20 cellular contexts compared by ENCODE assay signal in the genomic region with DNA sequence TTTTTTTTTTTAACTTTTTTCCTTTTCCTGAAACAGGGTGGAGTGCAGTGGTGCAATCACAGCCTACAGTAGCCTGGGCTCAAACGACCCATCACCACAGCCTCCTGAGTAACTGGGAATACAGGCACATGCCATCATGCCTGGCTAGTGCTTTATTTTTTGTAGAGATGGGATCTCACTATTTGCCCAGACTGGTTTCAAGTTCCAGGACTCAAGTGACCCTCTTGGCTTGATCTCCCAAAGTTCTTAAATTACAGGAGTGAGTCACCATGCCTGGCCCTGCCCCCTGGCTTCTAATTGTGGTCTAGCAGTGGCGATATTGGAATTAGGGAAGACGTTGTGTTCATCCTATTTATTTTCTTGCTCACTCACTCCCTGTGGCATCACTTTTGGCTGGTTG.
DNase-seq lines count a peak whose midpoint lies in the region; ATAC-seq, FAIRE-seq and TF ChIP-seq lines count a peak whose summit lies in the region.
"Had no signal": no experiment of that assay in that cellular context is flagged by ENCODE, and none has a peak within 500 bp of the region (broad histone marks: within the 10 kb centered on the region; RNA-seq: fewer than 3 reads in every experiment).

No MANE protein-coding gene starts in this region.

- H3K9me3 Mint-ChIP-seq in GM23338 (peaks cover 40% of the 10 kb centered on the region), osteocyte (ENCODE audit: unreplicated experiment) (peaks cover 24% of the 10 kb centered on the region)

- H3K27ac ChIP-seq in GM23338 (ENCODE audit: low read depth) (no peak overlapping the region), brain microvascular endothelial cell (no peak overlapping the region), HepG2 (ENCODE audit: extremely low read length, insufficient read depth, low read length) (no peak overlapping the region)
- H3K27ac ChIP-seq: epithelial cell of prostate, right atrium auricular region, upper lobe of right lung had no signal

- BruUV-seq in HepG2 (replicated peaks; lab: Mats Ljungman, UMichigan): no TSS peak

- POLR2A ChIA-PET in HepG2 (lab: Yijun Ruan, JAX): no interaction called here

- DNase-seq in GM23338 (ENCODE audit: low spot score) (peak; percentile 37), NCI-H2029 treated with DMSO at 0.1 percent for 48 hours (lab: John Stamatoyannopoulos, UW) (peak; percentile 61), brain microvascular endothelial cell (peak; percentile 55), osteocyte (ENCODE audit: extremely low spot score, unreplicated experiment) (no peak), occipital lobe (lab: John Stamatoyannopoulos, UW) (no peak), NCI-H69 (lab: John Stamatoyannopoulos, UW) (no peak), HepG2 (ENCODE audit: low spot score) (no peak)
- DNase-seq: activated naive CD8-positive, alpha-beta T cell treated with anti-CD3 and anti-CD28 coated beads, Interleukin-2, amount 10 ng/mL, durations not matched to agents 7 days and 5 days; CD4-positive, CD25-positive, alpha-beta regulatory T cell; MM.1S; naive thymus-derived CD4-positive, alpha-beta T cell; NCI-H2107; stimulated activated CD4-positive, alpha-beta T cell treated with anti-CD3 and anti-CD28 coated beads, Interleukin-2, amount 100 ng/mL, for 24 hours; upper lobe of right lung had no signal

- H3K4me1 Mint-ChIP-seq in GM23338 (no peaks in the 10 kb centered on the region), osteocyte (ENCODE audit: unreplicated experiment) (peaks cover 5% of the 10 kb centered on the region)
- H3K4me1 Mint-ChIP-seq: activated naive CD8-positive, alpha-beta T cell treated with anti-CD3 and anti-CD28 coated beads, Interleukin-2, amount 10 ng/mL, durations not matched to agents 7 days and 5 days; CD4-positive, CD25-positive, alpha-beta regulatory T cell; naive thymus-derived CD4-positive, alpha-beta T cell had no signal

- H3K27me3 ChIP-seq in GM23338 (ENCODE audit: insufficient read depth): no peaks in the 10 kb centered on the region
- H3K27me3 ChIP-seq in brain microvascular endothelial cell (replicated peaks): no peaks in the 10 kb centered on the region
- no peaks in the 10 kb centered on the region for H3K27me3 ChIP-seq in HepG2 (ENCODE audit: control insufficient read depth in 1 of 2, insufficient read depth in 2 of 2, low read length in 2 of 2)
- H3K27me3 ChIP-seq: right atrium auricular region, upper lobe of right lung had no signal

- H3K27me3 Mint-ChIP-seq in GM23338 (ENCODE audit: insufficient read depth, low read depth, poor library complexity) (no peaks in the 10 kb centered on the region), osteocyte (ENCODE audit: unreplicated experiment) (peaks cover 3% of the 10 kb centered on the region)
- H3K27me3 Mint-ChIP-seq: activated naive CD8-positive, alpha-beta T cell treated with anti-CD3 and anti-CD28 coated beads, Interleukin-2, amount 10 ng/mL, durations not matched to agents 7 days and 5 days; CD4-positive, CD25-positive, alpha-beta regulatory T cell; naive thymus-derived CD4-positive, alpha-beta T cell had no signal

- H4K20me1 ChIP-seq in GM23338 (replicated peaks; ENCODE audit: insufficient read depth) (no peaks in the 10 kb centered on the region), HepG2 (ENCODE audit: insufficient read depth, low read length) (no peaks in the 10 kb centered on the region)

- intact Hi-C loops in HepG2 (cut with micrococcal nuclease; ENCODE audit: unreplicated experiment): no loop called here

- ATAC-seq in GM23338: no peak
- no peak for ATAC-seq in HepG2
- ATAC-seq: activated CD4-positive, CD25-positive, alpha-beta regulatory T cell treated with anti-CD3 and anti-CD28 coated beads, Interleukin-2, amount 50 U/mL, for 24 hours; naive thymus-derived CD4-positive, alpha-beta T cell; upper lobe of right lung had no signal

- CTCF ChIA-PET in HepG2 (lab: Yijun Ruan, JAX; ENCODE audit: low intra/inter-chr PET ratio, low total read pairs): no interaction called here

- no peak for TF ChIP-seq EP300 in HepG2 (IDR thresholded peaks at IDR 0.05; ENCODE audit: low read depth in 2 of 2, low read length in 2 of 2)
- TF ChIP-seq EP300 in HepG2 (CRISPR knock-in tag; IDR thresholded peaks at IDR 0.05; ENCODE audit: borderline replicate concordance): no peak

- H2AFZ ChIP-seq in GM23338 (no peak overlapping the region), HepG2 (ENCODE audit: low read length) (no peak overlapping the region)

- 0% methylated on average over 3 of the region's 3 CpGs for WGBS in HepG2 (ENCODE audit: low lambda C conversion rate)

- no peak overlapping the region for H3K4me2 ChIP-seq in GM23338
- no peak overlapping the region for H3K4me2 ChIP-seq in HepG2 (ENCODE audit: low read depth, low read length)

- no peaks in the 10 kb centered on the region for H3K9me3 ChIP-seq in HepG2 (ENCODE audit: low read length)
- H3K9me3 ChIP-seq: right atrium auricular region, upper lobe of right lung had no signal

- no peak overlapping the region for H3K27ac Mint-ChIP-seq in GM23338
- no peak overlapping the region for H3K27ac Mint-ChIP-seq in osteocyte (ENCODE audit: unreplicated experiment)
- H3K27ac Mint-ChIP-seq: activated naive CD8-positive, alpha-beta T cell treated with anti-CD3 and anti-CD28 coated beads, Interleukin-2, amount 10 ng/mL, durations not matched to agents 7 days and 5 days; CD4-positive, CD25-positive, alpha-beta regulatory T cell; naive thymus-derived CD4-positive, alpha-beta T cell had no signal

- H3K4me3 ChIP-seq in GM23338 (no peak overlapping the region), brain microvascular endothelial cell (ENCODE audit: low read depth, low read length) (no peak overlapping the region), HepG2 (replicated peaks in 1 of 3; ENCODE audit: insufficient read depth in 1 of 3, low read depth in 2 of 3, low read length in 3 of 3) (no peak overlapping the region)
- H3K4me3 ChIP-seq: right atrium auricular region, upper lobe of right lung had no signal

- TF ChIP-seq RAD21 in HepG2 (CRISPR knock-in tag; IDR thresholded peaks at IDR 0.05): no peak

- H3K79me2 ChIP-seq in GM23338 (replicated peaks; ENCODE audit: insufficient read depth): no peaks in the 10 kb centered on the region
- no peaks in the 10 kb centered on the region for H3K79me2 ChIP-seq in HepG2 (ENCODE audit: insufficient read depth, low read length)

- no peaks in the 10 kb centered on the region for H3F3A ChIP-seq in GM23338 (replicated peaks; ENCODE audit: low read depth)

- H3K36me3 ChIP-seq in GM23338 (ENCODE audit: insufficient read depth) (no peaks in the 10 kb centered on the region), brain microvascular endothelial cell (replicated peaks) (no peaks in the 10 kb centered on the region), HepG2 (replicated peaks in 1 of 2; ENCODE audit: control insufficient read depth in 1 of 2, insufficient read depth in 2 of 2, low read length in 2 of 2) (no peaks in the 10 kb centered on the region)
- H3K36me3 ChIP-seq: right atrium auricular region, upper lobe of right lung had no signal

- H3K4me1 ChIP-seq in GM23338 (ENCODE audit: insufficient read depth) (no peaks in the 10 kb centered on the region), HepG2 (ENCODE audit: insufficient read depth, low read length) (no peaks in the 10 kb centered on the region)
- H3K4me1 ChIP-seq: right atrium auricular region, upper lobe of right lung had no signal

- in situ Hi-C loops in brain microvascular endothelial cell (cut with HindIII; ENCODE audit: low pct_ligation_motif_present, low sequenced_read_pairs): no loop called here
- in situ Hi-C loops in HepG2 (cut with HindIII; ENCODE audit: extremely low pct_ligation_motif_present, low pct_unique_long_range_greater_than_20kb): no loop called here

- H3K9ac ChIP-seq in HepG2 (ENCODE audit: insufficient read depth, low read depth, low read length): no peak overlapping the region

- peak; percentile 35 to 57 for TF ChIP-seq CTCF in GM23338 (conservative IDR thresholded peaks at IDR 0.05; ENCODE audit: low read depth in 2 of 2)
- TF ChIP-seq CTCF in brain microvascular endothelial cell (IDR thresholded peaks at IDR 0.05; ENCODE audit: low read depth, low read length, missing control alignments): peak; percentile 49
- peak; percentile 42 for TF ChIP-seq CTCF in osteocyte (IDR thresholded peaks at IDR 0.05)
- no peak for TF ChIP-seq CTCF in HepG2 (CRISPR knock-in tag; IDR thresholded peaks at IDR 0.05)

- no peak for TF ChIP-seq POLR2A in HepG2 (IDR thresholded peaks at IDR 0.05; ENCODE audit: insufficient read depth in 1 of 2, low read depth in 2 of 2, low read length in 2 of 2)

- H3K36me3 Mint-ChIP-seq in GM23338 (ENCODE audit: low read depth): peaks cover 28% of the 10 kb centered on the region
- H3K36me3 Mint-ChIP-seq in osteocyte (ENCODE audit: unreplicated experiment): peaks cover 5% of the 10 kb centered on the region
- H3K36me3 Mint-ChIP-seq: activated naive CD8-positive, alpha-beta T cell treated with anti-CD3 and anti-CD28 coated beads, Interleukin-2, amount 10 ng/mL, durations not matched to agents 7 days and 5 days; CD4-positive, CD25-positive, alpha-beta regulatory T cell; naive thymus-derived CD4-positive, alpha-beta T cell had no signal

- no peak for FAIRE-seq in HepG2 (lab: Jason Lieb, UNC)
- FAIRE-seq: colon, GM18507, GM19239 had no signal

- no peaks in the 10 kb centered on the region for H3K9me2 ChIP-seq in GM23338 (ENCODE audit: insufficient read depth)

- H3K4me3 Mint-ChIP-seq in GM23338 (no peak overlapping the region), osteocyte (ENCODE audit: unreplicated experiment) (no peak overlapping the region)
- H3K4me3 Mint-ChIP-seq: activated naive CD8-positive, alpha-beta T cell treated with anti-CD3 and anti-CD28 coated beads, Interleukin-2, amount 10 ng/mL, durations not matched to agents 7 days and 5 days; CD4-positive, CD25-positive, alpha-beta regulatory T cell; naive thymus-derived CD4-positive, alpha-beta T cell had no signal

TF ChIP-seq in GM23338, 12 proteins besides CTCF, POLR2A, EP300 and RAD21 (continues in another document):
- no peak for TF ChIP-seq NANOG (IDR thresholded peaks at IDR 0.05; ENCODE audit: borderline replicate concordance)
- no peak for TF ChIP-seq ZNF114 (CRISPR knock-in tag; IDR thresholded peaks at IDR 0.05)

Comparison
In these comparisons a context has a peak if more than half of its experiments do, and no peak if none do; other contexts are left out.
1. DNase-seq: peak in GM23338 (single experiment), NCI-H2029 treated with DMSO at 0.1 percent for 48 hours (single experiment) and brain microvascular endothelial cell (single experiment); none in osteocyte (single experiment), occipital lobe (single experiment), NCI-H69 (single experiment) and HepG2 (single experiment).